Comparison of ENCODE assay signal across 18 cellular contexts in the genomic region with DNA sequence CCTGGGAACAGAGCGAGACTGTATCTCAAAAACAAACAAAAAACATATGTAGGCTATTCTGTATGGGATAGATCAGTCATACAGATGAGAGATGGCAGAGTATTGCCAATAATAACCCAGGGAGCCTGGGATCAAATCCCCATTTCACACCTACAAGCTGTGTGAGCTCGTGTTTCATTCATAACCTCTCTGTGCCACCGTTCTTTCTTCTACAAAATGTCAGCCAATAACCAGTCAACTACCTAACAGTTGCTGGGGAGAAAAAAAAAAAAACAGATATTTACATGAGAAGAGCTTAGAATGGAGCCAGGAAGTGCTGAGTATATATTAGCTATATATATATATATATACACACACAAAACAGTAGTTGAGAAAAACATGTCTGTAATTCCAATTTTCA. TPM values are rescaled to one million over a fixed set of nuclear protein-coding genes. Genes with fewer than 3 reads are reported as not detected.
DNase-seq lines count a peak whose midpoint lies in the region; ATAC-seq, FAIRE-seq and TF ChIP-seq lines count a peak whose summit lies in the region.
"Had no signal": no experiment of that assay in that cellular context is flagged by ENCODE, and none has a peak within 500 bp of the region (broad histone marks: within the 10 kb centered on the region; RNA-seq: fewer than 3 reads in every experiment).

No MANE protein-coding gene starts in this region.

- TF ChIP-seq CTCF in HepG2 (CRISPR knock-in tag; IDR thresholded peaks at IDR 0.05) (no peak), right lobe of liver (IDR thresholded peaks at IDR 0.05) (no peak), GM12878 (IDR thresholded peaks at IDR 0.05 in 2 of 3, conservative IDR thresholded peaks at IDR 0.05 in 1 of 3; ENCODE audit: control insufficient read depth in 2 of 3, extremely low read depth in 1 of 3, insufficient read depth in 1 of 3, low read depth in 3 of 3, low read length in 3 of 3) (no peak)

- SMC1A ChIA-PET in GM12878 (lab: Charles Lee; ENCODE audit: uncharacterized antibody, unreplicated experiment): no interaction called here

- H3K4me3 ChIP-seq in HepG2 (replicated peaks in 1 of 3; ENCODE audit: insufficient read depth in 1 of 3, low read depth in 2 of 3, low read length in 3 of 3) (no peak overlapping the region), right lobe of liver (no peak overlapping the region), GM12878 (no peak overlapping the region)

- H2AFZ ChIP-seq in HepG2 (ENCODE audit: low read length) (no peak overlapping the region), GM12878 (ENCODE audit: control insufficient read depth, low read depth, low read length) (no peak overlapping the region)

- H3K9ac ChIP-seq in HepG2 (ENCODE audit: insufficient read depth, low read depth, low read length): no peak overlapping the region
- no peak overlapping the region for H3K9ac ChIP-seq in GM12878 (ENCODE audit: control insufficient read depth, insufficient read depth, low read length)

- H3K27ac ChIP-seq in HepG2 (ENCODE audit: extremely low read length, insufficient read depth, low read length) (no peak overlapping the region), right lobe of liver (no peak overlapping the region), GM12878 (ENCODE audit: control insufficient read depth, insufficient read depth) (no peak overlapping the region)
- H3K27ac ChIP-seq: HL-60 had no signal

- ATAC-seq in HepG2 (no peak), right lobe of liver (no peak), GM12878 (no peak), HG02938 (IDR thresholded peaks at IDR 0.05; ENCODE audit: unreplicated experiment) (no peak)
- ATAC-seq: CD8-positive, alpha-beta T cell; HCT116 had no signal

- TF ChIP-seq RAD21 in HepG2 (CRISPR knock-in tag; IDR thresholded peaks at IDR 0.05): no peak
- TF ChIP-seq RAD21 in GM12878 (IDR thresholded peaks at IDR 0.05; ENCODE audit: insufficient read depth, low read depth, low read length): no peak

- CTCF ChIA-PET in HepG2 (lab: Yijun Ruan, JAX; ENCODE audit: low intra/inter-chr PET ratio, low total read pairs): no interaction called here
- CTCF ChIA-PET in GM12878 (lab: Yijun Ruan, JAX): no interaction called here

- POLR2A ChIA-PET in HepG2 (lab: Yijun Ruan, JAX) (no interaction called here), GM12878 (lab: Charles Lee) (interaction anchor here (0.6 kb wide), 2 partner anchors 39 to 929 kb away, joined by 3 read pairs; no protein-coding TSS in a partner anchor)

- TF ChIP-seq POLR2A in HepG2 (IDR thresholded peaks at IDR 0.05; ENCODE audit: insufficient read depth in 1 of 2, low read depth in 2 of 2, low read length in 2 of 2) (no peak), right lobe of liver (IDR thresholded peaks at IDR 0.05) (no peak), GM12878 (IDR thresholded peaks at IDR 0.05; ENCODE audit: low read depth, low read length) (no peak)

- FAIRE-seq in HepG2 (lab: Jason Lieb, UNC) (no peak), GM12878 (lab: Jason Lieb, UNC) (no peak)
- FAIRE-seq: D721Med, H54 had no signal

- H3K36me3 ChIP-seq in HepG2 (replicated peaks in 1 of 2; ENCODE audit: control insufficient read depth in 1 of 2, insufficient read depth in 2 of 2, low read length in 2 of 2) (no peaks in the 10 kb centered on the region), right lobe of liver (no peaks in the 10 kb centered on the region), GM12878 (ENCODE audit: control insufficient read depth in 2 of 2, insufficient read depth in 2 of 2, low read length in 1 of 2) (no peaks in the 10 kb centered on the region)

- intact Hi-C loops in HepG2 (cut with micrococcal nuclease; ENCODE audit: unreplicated experiment) (no loop called here), right lobe of liver (cut with DNase I) (no loop called here), GM12878 (cut with micrococcal nuclease; ENCODE audit: unreplicated experiment) (no loop called here)

- DNase-seq in HepG2 (ENCODE audit: low spot score): no peak
- DNase-seq in right lobe of liver: no peak
- no peak for DNase-seq in GM12878 (ENCODE audit: low read depth, low spot score)
- no peak for DNase-seq in NCI-H2107 treated with DMSO at 0.1 percent for 48 hours (lab: John Stamatoyannopoulos, UW; ENCODE audit: unreplicated experiment)
- DNase-seq: CD8-positive, alpha-beta T cell; COR-L47; DMS53; GF-D8; KG1 had no signal

- no peaks in the 10 kb centered on the region for H3K79me2 ChIP-seq in HepG2 (ENCODE audit: insufficient read depth, low read length)
- H3K79me2 ChIP-seq in GM12878 (ENCODE audit: control insufficient read depth, insufficient read depth, low read length): no peaks in the 10 kb centered on the region

- in situ Hi-C loops in HepG2 (cut with HindIII; ENCODE audit: extremely low pct_ligation_motif_present, low pct_unique_long_range_greater_than_20kb) (no loop called here), GM12878 (cut with MboI) (no loop called here)

- RAD21 ChIA-PET in GM12878 (lab: Charles Lee; ENCODE audit: unreplicated experiment): no interaction called here

- H3K4me1 ChIP-seq in HepG2 (ENCODE audit: insufficient read depth, low read length): 0 out of 2 replicates have a peak, but pooled peaks cover 4% of the 10 kb centered on the region
- H3K4me1 ChIP-seq in right lobe of liver: peaks cover 0 to 16% (median 2%) of the 10 kb centered on the region in 4 donors
- H3K4me1 ChIP-seq in GM12878 (ENCODE audit: control insufficient read depth, insufficient read depth, low read length): no peaks in the 10 kb centered on the region

- no peak overlapping the region for H3K4me2 ChIP-seq in HepG2 (ENCODE audit: low read depth, low read length)
- no peak overlapping the region for H3K4me2 ChIP-seq in GM12878 (ENCODE audit: control insufficient read depth, insufficient read depth)

- TF ChIP-seq EP300 in HepG2 (IDR thresholded peaks at IDR 0.05; ENCODE audit: low read depth in 2 of 2, low read length in 2 of 2) (no peak), HepG2 (CRISPR knock-in tag; IDR thresholded peaks at IDR 0.05; ENCODE audit: borderline replicate concordance) (no peak), GM12878 (IDR thresholded peaks at IDR 0.05; ENCODE audit: borderline replicate concordance in 1 of 2, control insufficient read depth in 1 of 2, low read depth in 2 of 2, low read length in 2 of 2) (no peak)

- BruUV-seq in HepG2 (replicated peaks; lab: Mats Ljungman, UMichigan) (no TSS peak), GM12878 (replicated peaks; lab: Mats Ljungman, UMichigan) (no TSS peak)

- 48% methylated on average over 3 of the region's 3 CpGs for WGBS in HepG2 (ENCODE audit: low lambda C conversion rate)
- 67% methylated on average over 3 of the region's 3 CpGs for WGBS in right lobe of liver (ENCODE audit: insufficient coverage, low coverage, low lambda C conversion rate, missing lambda C conversion rate)
- 2% methylated on average over 3 of the region's 3 CpGs for WGBS in GM12878 (ENCODE audit: insufficient coverage, insufficient replicate concordance, low lambda C conversion rate, missing lambda C conversion rate)

- H3K27me3 ChIP-seq in HepG2 (ENCODE audit: control insufficient read depth in 1 of 2, insufficient read depth in 2 of 2, low read length in 2 of 2) (peaks cover 0 to 14% of the 10 kb centered on the region in 2 experiments; a peak in 3 of 5 replicates), right lobe of liver (no peaks in the 10 kb centered on the region), GM12878 (replicated peaks in 1 of 2; ENCODE audit: control insufficient read depth in 2 of 2, insufficient read depth in 2 of 2, low read length in 1 of 2) (peaks cover 0 to 3% of the 10 kb centered on the region in 2 experiments; a peak in 3 of 4 replicates)

- no peaks in the 10 kb centered on the region for H4K20me1 ChIP-seq in HepG2 (ENCODE audit: insufficient read depth, low read length)
- H4K20me1 ChIP-seq in GM12878 (ENCODE audit: control insufficient read depth, insufficient read depth): no peaks in the 10 kb centered on the region

- H3K9me3 ChIP-seq in HepG2 (ENCODE audit: low read length) (no peaks in the 10 kb centered on the region), right lobe of liver (no peaks in the 10 kb centered on the region), GM12878 (replicated peaks; ENCODE audit: control insufficient read depth, insufficient read depth, low read length) (no peaks in the 10 kb centered on the region)

RNA-seq across cellular contexts. Expression of gene IFNL2, which starts 6.5 kb away (rescaled TPM):
- total RNA-seq in HepG2 (2016; rRNA removed; fragmentation: Illumina TruSeq; extraction: Trizol): not detected in 2 replicates
- total RNA-seq in HepG2 (2016; cell fraction: cytosol; rRNA removed; fragmentation: Illumina TruSeq; extraction: Trizol; ENCODE audit: low read depth): not detected in 2 replicates
- not detected in 2 replicates for total RNA-seq in HepG2 (2016; cell fraction: insoluble cytoplasmic fraction; rRNA removed; fragmentation: Illumina TruSeq; extraction: Trizol)
- total RNA-seq in HepG2 (2016; cell fraction: membrane; rRNA removed; fragmentation: Illumina TruSeq; extraction: Trizol): not detected in 2 replicates
- not detected in 2 replicates for total RNA-seq in HepG2 (2016; cell fraction: nucleus; rRNA removed; fragmentation: Illumina TruSeq; extraction: Trizol)
- polyA plus RNA-seq in HepG2 (2011; rRNA removed): not detected in 2 replicates
- not detected in 2 replicates for polyA plus RNA-seq in HepG2 (2011; cell fraction: cytosol; rRNA removed)
- polyA plus RNA-seq in HepG2 (2011; cell fraction: nucleus; rRNA removed): not detected in 2 replicates
- polyA plus RNA-seq in HepG2 (2012): not detected in 2 replicates
- polyA plus RNA-seq in HepG2 (2016; cell fraction: cytosol; fragmentation: Illumina TruSeq; extraction: Trizol; ENCODE audit: low read depth): not detected in 2 replicates
- not detected in 2 replicates for polyA plus RNA-seq in HepG2 (2016; cell fraction: insoluble cytoplasmic fraction; fragmentation: Illumina TruSeq; extraction: Trizol; ENCODE audit: low read depth)
- not detected in 2 replicates for polyA plus RNA-seq in HepG2 (2016; cell fraction: membrane; fragmentation: Illumina TruSeq; extraction: Trizol; ENCODE audit: low read depth)
- not detected in 2 replicates for polyA plus RNA-seq in HepG2 (2016; cell fraction: nucleus; fragmentation: Illumina TruSeq; extraction: Trizol; ENCODE audit: insufficient read depth, low read depth)
- polyA minus RNA-seq in HepG2 (2011; rRNA and poly(A)+ RNA removed; ENCODE audit: low replicate concordance): not detected in 2 replicates
- polyA minus RNA-seq in HepG2 (2011; cell fraction: cytosol; rRNA and poly(A)+ RNA removed): not detected in 2 replicates
- polyA minus RNA-seq in HepG2 (2011; cell fraction: nucleus; rRNA and poly(A)+ RNA removed): not detected in 2 replicates
- not detected for total RNA-seq in right lobe of liver
- not detected in 2 replicates for total RNA-seq in GM12878 (2013; cell fraction: nucleolus; rRNA removed)
- not detected in 2 replicates for total RNA-seq in GM12878 (2014; rRNA removed)
- total RNA-seq in GM12878 (2014; rRNA removed; fragmentation: Illumina TruSeq; extraction: Trizol): not detected in 2 replicates
- not detected in 2 replicates for total RNA-seq in GM12878 (2021)
- not detected for polyA plus RNA-seq in GM12878 (2011; ENCODE audit: low read depth)
- not detected in 2 replicates for polyA plus RNA-seq in GM12878 (2011; rRNA removed)
- not detected in 2 replicates for polyA plus RNA-seq in GM12878 (2011; cell fraction: cytosol; rRNA removed)
- polyA plus RNA-seq in GM12878 (2011; cell fraction: nucleus; rRNA removed): not detected in 2 replicates
- not detected in 2 replicates for polyA plus RNA-seq in GM12878 (2012)
- not detected in 2 replicates for polyA plus RNA-seq in GM12878 (2014; fragmentation: Illumina TruSeq; extraction: Trizol)
- polyA plus RNA-seq in GM12878 (2014; fragmentation: Nextera tagmentation; extraction: Ambion mirVana): not detected
- polyA plus RNA-seq in GM12878 (2014; rRNA removed): 0.24 TPM in 1 of 2 replicates, not detected in the other
- not detected for polyA plus RNA-seq in GM12878 (2016; fragmentation: Nextera tagmentation; extraction: Ambion mirVana)
- not detected in 2 replicates for polyA minus RNA-seq in GM12878 (2011; rRNA and poly(A)+ RNA removed)
- polyA minus RNA-seq in GM12878 (2011; cell fraction: cytosol; rRNA and poly(A)+ RNA removed): not detected in 2 replicates
- not detected in 2 replicates for polyA minus RNA-seq in GM12878 (2011; cell fraction: nucleus; rRNA and poly(A)+ RNA removed)
- total RNA-seq: A673; CD8-positive, alpha-beta T cell; LHCN-M2 had no signal
- polyA plus RNA-seq: BJ, CD14-positive monocyte had no signal

RNA-seq across cellular contexts. Expression of gene IFNL4, which starts 13.0 kb away (rescaled TPM):
- total RNA-seq in HepG2 (2016; rRNA removed; fragmentation: Illumina TruSeq; extraction: Trizol) (not detected in 2 replicates), right lobe of liver (not detected), GM12878 (2014; rRNA removed) (not detected in 2 replicates), GM12878 (2014; rRNA removed; fragmentation: Illumina TruSeq; extraction: Trizol) (not detected in 2 replicates), GM12878 (2021) (not detected in 2 replicates)
- total RNA-seq in HepG2 (2016; cell fraction: cytosol; rRNA removed; fragmentation: Illumina TruSeq; extraction: Trizol; ENCODE audit: low read depth): not detected in 2 replicates
- total RNA-seq in HepG2 (2016; cell fraction: insoluble cytoplasmic fraction; rRNA removed; fragmentation: Illumina TruSeq; extraction: Trizol): not detected in 2 replicates
- total RNA-seq in HepG2 (2016; cell fraction: membrane; rRNA removed; fragmentation: Illumina TruSeq; extraction: Trizol): not detected in 2 replicates
- not detected in 2 replicates for total RNA-seq in HepG2 (2016; cell fraction: nucleus; rRNA removed; fragmentation: Illumina TruSeq; extraction: Trizol)
- polyA plus RNA-seq in HepG2 (2011; rRNA removed) (not detected in 2 replicates), GM12878 (2011; rRNA removed) (not detected in 2 replicates), GM12878 (2014; fragmentation: Illumina TruSeq; extraction: Trizol) (not detected in 2 replicates), GM12878 (2014; fragmentation: Nextera tagmentation; extraction: Ambion mirVana) (not detected), GM12878 (2014; rRNA removed) (not detected in 2 replicates), GM12878 (2016; fragmentation: Nextera tagmentation; extraction: Ambion mirVana) (not detected)
- polyA plus RNA-seq in HepG2 (2011; cell fraction: cytosol; rRNA removed): not detected in 2 replicates
- not detected in 2 replicates for polyA plus RNA-seq in HepG2 (2011; cell fraction: nucleus; rRNA removed)
- not detected in 2 replicates for polyA plus RNA-seq in HepG2 (2012)
- not detected in 2 replicates for polyA plus RNA-seq in HepG2 (2016; cell fraction: cytosol; fragmentation: Illumina TruSeq; extraction: Trizol; ENCODE audit: low read depth)
- not detected in 2 replicates for polyA plus RNA-seq in HepG2 (2016; cell fraction: insoluble cytoplasmic fraction; fragmentation: Illumina TruSeq; extraction: Trizol; ENCODE audit: low read depth)
- polyA plus RNA-seq in HepG2 (2016; cell fraction: membrane; fragmentation: Illumina TruSeq; extraction: Trizol; ENCODE audit: low read depth): not detected in 2 replicates
- not detected in 2 replicates for polyA plus RNA-seq in HepG2 (2016; cell fraction: nucleus; fragmentation: Illumina TruSeq; extraction: Trizol; ENCODE audit: insufficient read depth, low read depth)
- not detected in 2 replicates for polyA minus RNA-seq in HepG2 (2011; rRNA and poly(A)+ RNA removed; ENCODE audit: low replicate concordance)
- not detected in 2 replicates for polyA minus RNA-seq in HepG2 (2011; cell fraction: cytosol; rRNA and poly(A)+ RNA removed)
- polyA minus RNA-seq in HepG2 (2011; cell fraction: nucleus; rRNA and poly(A)+ RNA removed): not detected in 2 replicates
- not detected in 2 replicates for total RNA-seq in GM12878 (2013; cell fraction: nucleolus; rRNA removed)
- polyA plus RNA-seq in GM12878 (2011; ENCODE audit: low read depth): not detected
- not detected in 2 replicates for polyA plus RNA-seq in GM12878 (2011; cell fraction: cytosol; rRNA removed)
- not detected in 2 replicates for polyA plus RNA-seq in GM12878 (2011; cell fraction: nucleus; rRNA removed)
- not detected in 2 replicates for polyA plus RNA-seq in GM12878 (2012)
- not detected in 2 replicates for polyA minus RNA-seq in GM12878 (2011; rRNA and poly(A)+ RNA removed)
- not detected in 2 replicates for polyA minus RNA-seq in GM12878 (2011; cell fraction: cytosol; rRNA and poly(A)+ RNA removed)
- not detected in 2 replicates for polyA minus RNA-seq in GM12878 (2011; cell fraction: nucleus; rRNA and poly(A)+ RNA removed)
- total RNA-seq: A673; CD8-positive, alpha-beta T cell; LHCN-M2 had no signal
- polyA plus RNA-seq: BJ, CD14-positive monocyte had no signal

RNA-seq across cellular contexts. Expression of gene IFNL3, which starts 16.9 kb away (rescaled TPM):
- not detected in 2 replicates for total RNA-seq in HepG2 (2016; rRNA removed; fragmentation: Illumina TruSeq; extraction: Trizol)
- not detected in 2 replicates for total RNA-seq in HepG2 (2016; cell fraction: cytosol; rRNA removed; fragmentation: Illumina TruSeq; extraction: Trizol; ENCODE audit: low read depth)
- not detected in 2 replicates for total RNA-seq in HepG2 (2016; cell fraction: insoluble cytoplasmic fraction; rRNA removed; fragmentation: Illumina TruSeq; extraction: Trizol)
- not detected in 2 replicates for total RNA-seq in HepG2 (2016; cell fraction: membrane; rRNA removed; fragmentation: Illumina TruSeq; extraction: Trizol)
- total RNA-seq in HepG2 (2016; cell fraction: nucleus; rRNA removed; fragmentation: Illumina TruSeq; extraction: Trizol): not detected in 2 replicates
- polyA plus RNA-seq in HepG2 (2011; rRNA removed): not detected in 2 replicates
- not detected in 2 replicates for polyA plus RNA-seq in HepG2 (2011; cell fraction: cytosol; rRNA removed)
- polyA plus RNA-seq in HepG2 (2011; cell fraction: nucleus; rRNA removed): not detected in 2 replicates
- not detected in 2 replicates for polyA plus RNA-seq in HepG2 (2012)
- polyA plus RNA-seq in HepG2 (2016; cell fraction: cytosol; fragmentation: Illumina TruSeq; extraction: Trizol; ENCODE audit: low read depth): not detected in 2 replicates
- not detected in 2 replicates for polyA plus RNA-seq in HepG2 (2016; cell fraction: insoluble cytoplasmic fraction; fragmentation: Illumina TruSeq; extraction: Trizol; ENCODE audit: low read depth)
- not detected in 2 replicates for polyA plus RNA-seq in HepG2 (2016; cell fraction: membrane; fragmentation: Illumina TruSeq; extraction: Trizol; ENCODE audit: low read depth)
- polyA plus RNA-seq in HepG2 (2016; cell fraction: nucleus; fragmentation: Illumina TruSeq; extraction: Trizol; ENCODE audit: insufficient read depth, low read depth): not detected in 2 replicates
- polyA minus RNA-seq in HepG2 (2011; rRNA and poly(A)+ RNA removed; ENCODE audit: low replicate concordance): not detected in 2 replicates
- polyA minus RNA-seq in HepG2 (2011; cell fraction: cytosol; rRNA and poly(A)+ RNA removed): not detected in 2 replicates
- not detected in 2 replicates for polyA minus RNA-seq in HepG2 (2011; cell fraction: nucleus; rRNA and poly(A)+ RNA removed)
- total RNA-seq in right lobe of liver: not detected
- not detected in 2 replicates for total RNA-seq in GM12878 (2013; cell fraction: nucleolus; rRNA removed)
- not detected in 2 replicates for total RNA-seq in GM12878 (2014; rRNA removed)
- not detected in 2 replicates for total RNA-seq in GM12878 (2014; rRNA removed; fragmentation: Illumina TruSeq; extraction: Trizol)
- not detected in 2 replicates for total RNA-seq in GM12878 (2021)
- polyA plus RNA-seq in GM12878 (2011; ENCODE audit: low read depth): not detected
- not detected in 2 replicates for polyA plus RNA-seq in GM12878 (2011; rRNA removed)
- not detected in 2 replicates for polyA plus RNA-seq in GM12878 (2011; cell fraction: cytosol; rRNA removed)
- polyA plus RNA-seq in GM12878 (2011; cell fraction: nucleus; rRNA removed): not detected in 2 replicates
- polyA plus RNA-seq in GM12878 (2012): not detected in 2 replicates
- polyA plus RNA-seq in GM12878 (2014; fragmentation: Illumina TruSeq; extraction: Trizol): not detected in 2 replicates
- polyA plus RNA-seq in GM12878 (2014; fragmentation: Nextera tagmentation; extraction: Ambion mirVana): not detected
- not detected in 2 replicates for polyA plus RNA-seq in GM12878 (2014; rRNA removed)
- not detected for polyA plus RNA-seq in GM12878 (2016; fragmentation: Nextera tagmentation; extraction: Ambion mirVana)
- polyA minus RNA-seq in GM12878 (2011; rRNA and poly(A)+ RNA removed): not detected in 2 replicates
- polyA minus RNA-seq in GM12878 (2011; cell fraction: cytosol; rRNA and poly(A)+ RNA removed): not detected in 2 replicates
- polyA minus RNA-seq in GM12878 (2011; cell fraction: nucleus; rRNA and poly(A)+ RNA removed): not detected in 2 replicates
- total RNA-seq: A673; CD8-positive, alpha-beta T cell; LHCN-M2 had no signal
- polyA plus RNA-seq: BJ, CD14-positive monocyte had no signal

RNA-seq across cellular contexts. Expression of gene IFNL1, which starts 34.5 kb away (rescaled TPM):
- not detected in 2 replicates for total RNA-seq in HepG2 (2016; rRNA removed; fragmentation: Illumina TruSeq; extraction: Trizol)
- not detected in 2 replicates for total RNA-seq in HepG2 (2016; cell fraction: cytosol; rRNA removed; fragmentation: Illumina TruSeq; extraction: Trizol; ENCODE audit: low read depth)
- not detected in 2 replicates for total RNA-seq in HepG2 (2016; cell fraction: insoluble cytoplasmic fraction; rRNA removed; fragmentation: Illumina TruSeq; extraction: Trizol)
- total RNA-seq in HepG2 (2016; cell fraction: membrane; rRNA removed; fragmentation: Illumina TruSeq; extraction: Trizol): not detected in 2 replicates
- not detected in 2 replicates for total RNA-seq in HepG2 (2016; cell fraction: nucleus; rRNA removed; fragmentation: Illumina TruSeq; extraction: Trizol)
- not detected in 2 replicates for polyA plus RNA-seq in HepG2 (2011; rRNA removed)
- polyA plus RNA-seq in HepG2 (2011; cell fraction: cytosol; rRNA removed): not detected in 2 replicates
- polyA plus RNA-seq in HepG2 (2011; cell fraction: nucleus; rRNA removed): not detected in 2 replicates
- polyA plus RNA-seq in HepG2 (2012): not detected in 2 replicates
- not detected in 2 replicates for polyA plus RNA-seq in HepG2 (2016; cell fraction: cytosol; fragmentation: Illumina TruSeq; extraction: Trizol; ENCODE audit: low read depth)
- not detected in 2 replicates for polyA plus RNA-seq in HepG2 (2016; cell fraction: insoluble cytoplasmic fraction; fragmentation: Illumina TruSeq; extraction: Trizol; ENCODE audit: low read depth)
- not detected in 2 replicates for polyA plus RNA-seq in HepG2 (2016; cell fraction: membrane; fragmentation: Illumina TruSeq; extraction: Trizol; ENCODE audit: low read depth)
- not detected in 2 replicates for polyA plus RNA-seq in HepG2 (2016; cell fraction: nucleus; fragmentation: Illumina TruSeq; extraction: Trizol; ENCODE audit: insufficient read depth, low read depth)
- not detected in 2 replicates for polyA minus RNA-seq in HepG2 (2011; rRNA and poly(A)+ RNA removed; ENCODE audit: low replicate concordance)
- polyA minus RNA-seq in HepG2 (2011; cell fraction: cytosol; rRNA and poly(A)+ RNA removed): not detected in 2 replicates
- not detected in 2 replicates for polyA minus RNA-seq in HepG2 (2011; cell fraction: nucleus; rRNA and poly(A)+ RNA removed)
- total RNA-seq in right lobe of liver: not detected
- total RNA-seq in GM12878 (2013; cell fraction: nucleolus; rRNA removed): not detected in 2 replicates
- total RNA-seq in GM12878 (2014; rRNA removed): 0.22 TPM in 1 of 2 replicates, not detected in the other
- total RNA-seq in GM12878 (2014; rRNA removed; fragmentation: Illumina TruSeq; extraction: Trizol): not detected in 2 replicates
- not detected in 2 replicates for total RNA-seq in GM12878 (2021)
- not detected for polyA plus RNA-seq in GM12878 (2011; ENCODE audit: low read depth)
- not detected in 2 replicates for polyA plus RNA-seq in GM12878 (2011; rRNA removed)
- polyA plus RNA-seq in GM12878 (2011; cell fraction: cytosol; rRNA removed): 0.07 and 0.15 TPM in 2 replicates
- polyA plus RNA-seq in GM12878 (2011; cell fraction: nucleus; rRNA removed): not detected in 2 replicates
- not detected in 2 replicates for polyA plus RNA-seq in GM12878 (2012)
- not detected in 2 replicates for polyA plus RNA-seq in GM12878 (2014; fragmentation: Illumina TruSeq; extraction: Trizol)
- not detected for polyA plus RNA-seq in GM12878 (2014; fragmentation: Nextera tagmentation; extraction: Ambion mirVana)
- polyA plus RNA-seq in GM12878 (2014; rRNA removed): not detected in 2 replicates
- polyA plus RNA-seq in GM12878 (2016; fragmentation: Nextera tagmentation; extraction: Ambion mirVana): not detected
- not detected in 2 replicates for polyA minus RNA-seq in GM12878 (2011; rRNA and poly(A)+ RNA removed)
- not detected in 2 replicates for polyA minus RNA-seq in GM12878 (2011; cell fraction: cytosol; rRNA and poly(A)+ RNA removed)
- polyA minus RNA-seq in GM12878 (2011; cell fraction: nucleus; rRNA and poly(A)+ RNA removed): not detected in 2 replicates
- total RNA-seq: A673, LHCN-M2 had no signal
- polyA plus RNA-seq: BJ, CD14-positive monocyte had no signal

RNA-seq across cellular contexts. Expression of gene SYCN, which starts 57.6 kb away (rescaled TPM):
- total RNA-seq in HepG2 (2016; rRNA removed; fragmentation: Illumina TruSeq; extraction: Trizol) (not detected in 2 replicates), right lobe of liver (not detected), GM12878 (2014; rRNA removed) (not detected in 2 replicates), GM12878 (2014; rRNA removed; fragmentation: Illumina TruSeq; extraction: Trizol) (not detected in 2 replicates), GM12878 (2021) (0.37 and 0.54 TPM in 2 replicates)
- total RNA-seq in HepG2 (2016; cell fraction: cytosol; rRNA removed; fragmentation: Illumina TruSeq; extraction: Trizol; ENCODE audit: low read depth): not detected in 2 replicates
- total RNA-seq in HepG2 (2016; cell fraction: insoluble cytoplasmic fraction; rRNA removed; fragmentation: Illumina TruSeq; extraction: Trizol): not detected in 2 replicates
- not detected in 2 replicates for total RNA-seq in HepG2 (2016; cell fraction: membrane; rRNA removed; fragmentation: Illumina TruSeq; extraction: Trizol)
- not detected in 2 replicates for total RNA-seq in HepG2 (2016; cell fraction: nucleus; rRNA removed; fragmentation: Illumina TruSeq; extraction: Trizol)
- polyA plus RNA-seq in HepG2 (2011; rRNA removed) (not detected in 2 replicates), GM12878 (2011; rRNA removed) (not detected in 2 replicates), GM12878 (2014; fragmentation: Illumina TruSeq; extraction: Trizol) (not detected in 2 replicates), GM12878 (2014; fragmentation: Nextera tagmentation; extraction: Ambion mirVana) (not detected), GM12878 (2014; rRNA removed) (not detected in 2 replicates), GM12878 (2016; fragmentation: Nextera tagmentation; extraction: Ambion mirVana) (not detected)
- not detected in 2 replicates for polyA plus RNA-seq in HepG2 (2011; cell fraction: cytosol; rRNA removed)
- not detected in 2 replicates for polyA plus RNA-seq in HepG2 (2011; cell fraction: nucleus; rRNA removed)
- polyA plus RNA-seq in HepG2 (2012): not detected in 2 replicates
- polyA plus RNA-seq in HepG2 (2016; cell fraction: cytosol; fragmentation: Illumina TruSeq; extraction: Trizol; ENCODE audit: low read depth): not detected in 2 replicates
- not detected in 2 replicates for polyA plus RNA-seq in HepG2 (2016; cell fraction: insoluble cytoplasmic fraction; fragmentation: Illumina TruSeq; extraction: Trizol; ENCODE audit: low read depth)
- not detected in 2 replicates for polyA plus RNA-seq in HepG2 (2016; cell fraction: membrane; fragmentation: Illumina TruSeq; extraction: Trizol; ENCODE audit: low read depth)
- not detected in 2 replicates for polyA plus RNA-seq in HepG2 (2016; cell fraction: nucleus; fragmentation: Illumina TruSeq; extraction: Trizol; ENCODE audit: insufficient read depth, low read depth)
- not detected in 2 replicates for polyA minus RNA-seq in HepG2 (2011; rRNA and poly(A)+ RNA removed; ENCODE audit: low replicate concordance)
- not detected in 2 replicates for polyA minus RNA-seq in HepG2 (2011; cell fraction: cytosol; rRNA and poly(A)+ RNA removed)
- polyA minus RNA-seq in HepG2 (2011; cell fraction: nucleus; rRNA and poly(A)+ RNA removed): not detected in 2 replicates
- total RNA-seq in GM12878 (2013; cell fraction: nucleolus; rRNA removed): not detected in 2 replicates
- not detected for polyA plus RNA-seq in GM12878 (2011; ENCODE audit: low read depth)
- polyA plus RNA-seq in GM12878 (2011; cell fraction: cytosol; rRNA removed): not detected in 2 replicates
- polyA plus RNA-seq in GM12878 (2011; cell fraction: nucleus; rRNA removed): not detected in 2 replicates
- not detected in 2 replicates for polyA plus RNA-seq in GM12878 (2012)
- not detected in 2 replicates for polyA minus RNA-seq in GM12878 (2011; rRNA and poly(A)+ RNA removed)
- polyA minus RNA-seq in GM12878 (2011; cell fraction: cytosol; rRNA and poly(A)+ RNA removed): not detected in 2 replicates
- not detected in 2 replicates for polyA minus RNA-seq in GM12878 (2011; cell fraction: nucleus; rRNA and poly(A)+ RNA removed)
- total RNA-seq: A673; CD8-positive, alpha-beta T cell; LHCN-M2 had no signal
- polyA plus RNA-seq: BJ, CD14-positive monocyte had no signal

Comparison
In these comparisons a context has a peak if more than half of its experiments do, and no peak if none do; other contexts are left out.
1. Of the 75 proteins assayed by ChIP-seq in both HepG2 and GM12878: peak only in HepG2: none; only in GM12878: none; in both: RFX5; in neither: 74.